Comparison of ENCODE assay signal across 29 cellular contexts in genomic region chr2:71991397-71991796, GRCh38.
DNase-seq lines count a peak whose midpoint lies in the region; ATAC-seq, FAIRE-seq and TF ChIP-seq lines count a peak whose summit lies in the region.
"Had no signal": no experiment of that assay in that cellular context is flagged by ENCODE, and none has a peak within 500 bp of the region (broad histone marks: within the 10 kb centered on the region; RNA-seq: fewer than 3 reads in every experiment).

No MANE protein-coding gene starts in this region.

- POLR2A ChIA-PET in naive thymus-derived CD4-positive, alpha-beta T cell (lab: Charles Lee): no interaction called here

- FAIRE-seq in HTR-8/SVneo (lab: Jason Lieb, UNC): peak; percentile 44
- FAIRE-seq in kidney (lab: Jason Lieb, UNC): no peak
- FAIRE-seq: A204.1, GM12878, GM12892, GM18507 had no signal

- H3K4me1 ChIP-seq in adrenal gland (replicated peaks in 1 of 2) (no peaks in the 10 kb centered on the region), kidney (ENCODE audit: control insufficient read depth in 1 of 2, insufficient read depth in 1 of 2, low read depth in 1 of 2, low read length in 2 of 2) (no peaks in the 10 kb centered on the region)
- no peaks in the 10 kb centered on the region for H3K4me1 ChIP-seq in naive thymus-derived CD4-positive, alpha-beta T cell (ENCODE audit: control insufficient read depth in 2 of 2, insufficient read depth in 2 of 2, low read length in 2 of 2)
- H3K4me1 ChIP-seq: BE2C, BLaER1 had no signal

- intact Hi-C loops in adrenal gland (cut with DNase I) (loop anchor here in 1 of 2 donors (5.0 kb wide), 1 partner anchor 189 kb away; no protein-coding TSS in a partner anchor), kidney (cut with DNase I) (no loop called here)
- intact Hi-C loops in naive thymus-derived CD4-positive, alpha-beta T cell (cut with micrococcal nuclease): no loop called here

- H3K4me3 ChIP-seq in adrenal gland: no peak overlapping the region
- no peak overlapping the region for H3K4me3 ChIP-seq in coronary artery
- H3K4me3 ChIP-seq in kidney (ENCODE audit: low read length in 2 of 2): no peak overlapping the region
- H3K4me3 ChIP-seq in naive thymus-derived CD4-positive, alpha-beta T cell (ENCODE audit: low read length): no peak overlapping the region
- H3K4me3 ChIP-seq: BLaER1, GM12878 had no signal

- no peaks in the 10 kb centered on the region for H3K4me1 Mint-ChIP-seq in naive thymus-derived CD4-positive, alpha-beta T cell
- H3K4me1 Mint-ChIP-seq: CD14-positive monocyte; CD4-positive, alpha-beta memory T cell; CD4-positive, CD25-positive, alpha-beta regulatory T cell; CD8-positive, alpha-beta memory T cell had no signal

- CTCF ChIA-PET in naive thymus-derived CD4-positive, alpha-beta T cell (lab: Charles Lee): no interaction called here

- DNase-seq in HTR-8/SVneo (ENCODE audit: insufficient read length, low spot score) (no peak), adrenal gland (peak in 6 of 7 donors; percentile 29 to 59 (median 54)), coronary artery (ENCODE audit: low spot score) (peak; percentile 41), kidney (peak; percentile 22), medulla oblongata (ENCODE audit: extremely low spot score) (no peak), HuH-7.5 (ENCODE audit: low spot score) (no peak)
- DNase-seq in naive thymus-derived CD4-positive, alpha-beta T cell: no peak
- DNase-seq: 8988T; ACHN; BE2C; C1 segment of cervical spinal cord; CD4-positive, alpha-beta memory T cell; CD4-positive, CD25-positive, alpha-beta regulatory T cell; CD8-positive, alpha-beta memory T cell; COR-L47; DMS 273 treated with DMSO at 0.1 percent for 48 hours; DMS153; DMS53; DMS79; DND-41; EL; GDM1 had no signal

- H3K27ac ChIP-seq in adrenal gland: no peak overlapping the region
- no peak overlapping the region for H3K27ac ChIP-seq in coronary artery
- no peak overlapping the region for H3K27ac ChIP-seq in kidney (ENCODE audit: low read depth in 2 of 2, low read length in 2 of 2)
- no peak overlapping the region for H3K27ac ChIP-seq in naive thymus-derived CD4-positive, alpha-beta T cell (ENCODE audit: low read depth, low read length)
- H3K27ac ChIP-seq: BLaER1 had no signal

- ATAC-seq in naive thymus-derived CD4-positive, alpha-beta T cell: no peak
- ATAC-seq in HG03135 (IDR thresholded peaks at IDR 0.05; ENCODE audit: unreplicated experiment): no peak
- ATAC-seq: GM12878 had no signal

- H3K4me3 Mint-ChIP-seq in naive thymus-derived CD4-positive, alpha-beta T cell: no peak overlapping the region
- H3K4me3 Mint-ChIP-seq: CD14-positive monocyte; CD4-positive, alpha-beta memory T cell; CD4-positive, CD25-positive, alpha-beta regulatory T cell; CD8-positive, alpha-beta memory T cell had no signal

- peaks cover 0 to 7% (median 0%) of the 10 kb centered on the region in 11 donors for H3K9me3 Mint-ChIP-seq in naive thymus-derived CD4-positive, alpha-beta T cell
- H3K9me3 Mint-ChIP-seq: CD8-positive, alpha-beta memory T cell had no signal

- WGBS in adrenal gland, 4 donors: 44 to 63% (median 53%) methylated on average over 4 of the region's 4 CpGs

- no peaks in the 10 kb centered on the region for H3K27me3 ChIP-seq in adrenal gland
- no peaks in the 10 kb centered on the region for H3K27me3 ChIP-seq in naive thymus-derived CD4-positive, alpha-beta T cell (ENCODE audit: control insufficient read depth in 2 of 2, insufficient read depth in 2 of 2, low read length in 2 of 2)
- H3K27me3 ChIP-seq: BE2C, BLaER1 had no signal

- no peak overlapping the region for H3K9ac ChIP-seq in kidney (ENCODE audit: low read length in 2 of 2)
- H3K9ac ChIP-seq: BLaER1 had no signal

- peaks cover 0 to 11% (median 3%) of the 10 kb centered on the region in 5 donors for H3K27me3 Mint-ChIP-seq in naive thymus-derived CD4-positive, alpha-beta T cell

- no peaks in the 10 kb centered on the region for H3K9me3 ChIP-seq in adrenal gland (replicated peaks in 1 of 3)
- H3K9me3 ChIP-seq in kidney (ENCODE audit: control insufficient read depth in 1 of 2, low read length in 2 of 2): no peaks in the 10 kb centered on the region
- H3K9me3 ChIP-seq in naive thymus-derived CD4-positive, alpha-beta T cell (ENCODE audit: control insufficient read depth in 2 of 3, low read length in 3 of 3): no peaks in the 10 kb centered on the region
- H3K9me3 ChIP-seq: BE2C, BLaER1 had no signal

- H3K27ac Mint-ChIP-seq in naive thymus-derived CD4-positive, alpha-beta T cell: no peak overlapping the region
- H3K27ac Mint-ChIP-seq: CD14-positive monocyte; CD4-positive, alpha-beta memory T cell; CD8-positive, alpha-beta memory T cell had no signal

- H3K36me3 Mint-ChIP-seq in naive thymus-derived CD4-positive, alpha-beta T cell: no peaks in the 10 kb centered on the region
- H3K36me3 Mint-ChIP-seq: CD14-positive monocyte; CD4-positive, alpha-beta memory T cell; CD4-positive, CD25-positive, alpha-beta regulatory T cell; CD8-positive, alpha-beta memory T cell had no signal

- no peak for TF ChIP-seq POLR2A in adrenal gland (IDR thresholded peaks at IDR 0.05)

- H3K36me3 ChIP-seq in adrenal gland (replicated peaks in 1 of 2) (no peaks in the 10 kb centered on the region), kidney (ENCODE audit: control insufficient read depth in 1 of 2, insufficient read depth in 2 of 2, low read length in 2 of 2) (no peaks in the 10 kb centered on the region)
- no peaks in the 10 kb centered on the region for H3K36me3 ChIP-seq in naive thymus-derived CD4-positive, alpha-beta T cell (ENCODE audit: control insufficient read depth in 2 of 3, insufficient read depth in 3 of 3, low read length in 3 of 3)
- H3K36me3 ChIP-seq: BE2C, BLaER1 had no signal

- TF ChIP-seq CTCF in adrenal gland (IDR thresholded peaks at IDR 0.05) (no peak), coronary artery (IDR thresholded peaks at IDR 0.05) (no peak), kidney (IDR thresholded peaks at IDR 0.05; ENCODE audit: borderline replicate concordance, extremely low read depth, insufficient read depth) (no peak)

Comparison
In these comparisons a context has a peak if more than half of its experiments do, and no peak if none do; other contexts are left out.
1. DNase-seq: peak in adrenal gland (6 of 7), coronary artery (single experiment) and kidney (single experiment); none in HTR-8/SVneo (single experiment), medulla oblongata (single experiment), naive thymus-derived CD4-positive, alpha-beta T cell (0 of 9) and HuH-7.5 (single experiment).